In the genomic region with DNA sequence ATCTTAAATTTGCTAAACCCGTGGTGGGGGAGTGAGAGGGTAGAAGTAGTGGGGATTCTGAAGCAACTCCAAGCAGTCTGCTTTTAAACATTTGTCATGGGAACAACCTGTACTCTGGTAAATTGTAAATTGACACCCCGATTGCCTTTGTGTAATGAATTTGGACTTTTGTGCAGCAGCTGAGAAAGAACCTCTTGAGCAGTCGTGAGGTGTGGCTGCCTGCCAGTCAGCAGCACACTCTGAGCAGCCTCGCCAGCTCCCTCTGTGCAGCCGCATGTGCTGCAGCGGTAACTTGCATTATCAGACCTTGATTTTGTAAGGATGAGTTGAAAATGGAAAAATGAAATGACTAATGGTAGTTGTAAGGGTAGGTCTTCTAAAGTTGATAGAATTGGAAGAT, we compare ENCODE assay signal across 8 cellular contexts.
DNase-seq lines count a peak whose midpoint lies in the region; ATAC-seq and TF ChIP-seq lines count a peak whose summit lies in the region.

No MANE protein-coding gene starts in this region.

- H3K9ac ChIP-seq in OCI-LY1 (ENCODE audit: low read length) (peak overlapping the region; percentile 29; the same call in 1 of the 2 replicates), muscle layer of colon (ENCODE audit: low read length) (no peak overlapping the region)

- in situ Hi-C loops in KBM-7 (cut with MboI; ENCODE audit: low pct_unique_long_range_greater_than_20kb, low sequenced_read_pairs): no loop called here

- H3K4me1 ChIP-seq in OCI-LY1 (ENCODE audit: insufficient read depth, low read length, severe bottlenecking) (peaks cover 84% of the 10 kb centered on the region), muscle layer of colon (ENCODE audit: insufficient read depth, low read length) (peaks cover 51% of the 10 kb centered on the region)

- TF ChIP-seq CTCF in OCI-LY1 (IDR thresholded peaks at IDR 0.05; ENCODE audit: low read length): 0 out of 2 replicates have a peak, but pooled peaks have one; percentile 8

- H3K36me3 ChIP-seq in OCI-LY1 (ENCODE audit: insufficient read depth, low read length): peaks cover 27% of the 10 kb centered on the region; the same call in 1 of the 2 replicates
- H3K36me3 ChIP-seq in muscle layer of colon (ENCODE audit: insufficient read depth, low read length): no peaks in the 10 kb centered on the region

- H3K4me2 ChIP-seq in OCI-LY1 (ENCODE audit: low read length): peak overlapping the region; percentile 52

- no peaks in the 10 kb centered on the region for H3K27me3 ChIP-seq in OCI-LY1 (ENCODE audit: insufficient read depth, low read length)
- H3K27me3 ChIP-seq in muscle layer of colon (ENCODE audit: control insufficient read depth in 1 of 2, insufficient read depth in 2 of 2, low read length in 2 of 2): no peaks in the 10 kb centered on the region

- no peaks in the 10 kb centered on the region for H3F3A ChIP-seq in OCI-LY1 (ENCODE audit: insufficient read depth, low read length)

- H3K27ac ChIP-seq in OCI-LY1 (ENCODE audit: low read depth, low read length, poor library complexity, severe bottlenecking) (peak overlapping the region; percentile 82), caudate nucleus (ENCODE audit: low read depth, low read length) (peak overlapping the region; percentile 11), muscle layer of colon (ENCODE audit: low read depth, low read length) (peak overlapping the region; percentile 10)

- H3K4me3 ChIP-seq in OCI-LY1 (ENCODE audit: low read depth, low read length, poor library complexity, severe bottlenecking): no peak overlapping the region
- no peak overlapping the region for H3K4me3 ChIP-seq in muscle layer of colon (ENCODE audit: low read depth in 1 of 2, low read length in 2 of 2)

- no peak for ATAC-seq in HG03196 (IDR thresholded peaks at IDR 0.05; ENCODE audit: unreplicated experiment)
- no peak for ATAC-seq in HG03280 (IDR thresholded peaks at IDR 0.05; ENCODE audit: unreplicated experiment)

- peaks cover 77% of the 10 kb centered on the region for H3K79me2 ChIP-seq in OCI-LY1 (ENCODE audit: insufficient read depth, low read length)

- H3K9me3 ChIP-seq in OCI-LY1 (ENCODE audit: low read length) (no peaks in the 10 kb centered on the region), muscle layer of colon (ENCODE audit: low read length) (no peaks in the 10 kb centered on the region)

- H4K20me1 ChIP-seq in OCI-LY1 (ENCODE audit: insufficient read depth, low read length): no peaks in the 10 kb centered on the region

- H3K9me2 ChIP-seq in OCI-LY1 (ENCODE audit: low read depth, low read length): no peaks in the 10 kb centered on the region

- DNase-seq in HUDEP-2 (lab: John Stamatoyannopoulos, UW; ENCODE audit: unreplicated experiment in 76 of 76) (peak in 42 of 76 experiments; percentile 5 to 63 (median 36)), caudate nucleus (lab: John Stamatoyannopoulos, UW) (peak in 43 of 61 donors; percentile 4 to 83 (median 38)), GDM1 (lab: John Stamatoyannopoulos, UW) (no peak), KBM-7 (no peak)

- no peak overlapping the region for H2AFZ ChIP-seq in OCI-LY1 (ENCODE audit: low read length)

Comparison
In these comparisons a context has a peak if more than half of its experiments do, and no peak if none do; other contexts are left out.
1. DNase-seq: peak in HUDEP-2 (42 of 76) and caudate nucleus (43 of 61); none in GDM1 (single experiment) and KBM-7 (single experiment).
2. H3K27ac ChIP-seq: peak in every context shown above with its lines; median percentile 82 in OCI-LY1; 11 in caudate nucleus; 10 in muscle layer of colon.